16 cellular contexts compared by ENCODE assay signal in the genomic region with DNA sequence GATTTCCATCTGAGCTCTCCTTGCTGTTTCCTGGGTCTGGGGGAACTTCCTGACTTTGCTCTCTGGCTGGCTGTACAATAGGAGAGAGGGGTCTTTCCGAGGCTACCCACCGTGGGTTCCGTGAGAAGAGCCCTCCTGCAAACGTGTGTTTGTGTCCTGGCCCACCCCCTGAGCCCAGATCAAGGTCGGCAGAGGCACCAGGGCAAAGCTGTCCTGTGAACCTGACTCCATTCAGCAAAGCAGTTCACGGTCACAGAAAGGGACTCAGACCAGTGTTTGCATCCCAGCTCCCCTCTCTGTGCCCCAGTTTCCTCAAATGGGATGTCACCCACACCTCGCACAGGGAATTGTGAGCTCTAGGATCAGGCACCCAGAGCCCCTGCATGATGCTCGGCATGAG.
A peak's percentile ranks its signal among the peaks of the same experiment; 100 is the strongest.
DNase-seq lines count a peak whose midpoint lies in the region; ATAC-seq, FAIRE-seq and TF ChIP-seq lines count a peak whose summit lies in the region.
"Had no signal": no experiment of that assay in that cellular context is flagged by ENCODE, and none has a peak within 500 bp of the region (broad histone marks: within the 10 kb centered on the region; RNA-seq: fewer than 3 reads in every experiment).

No MANE protein-coding gene starts in this region.

- H2AK5ac ChIP-seq in H1 (ENCODE audit: low read depth, low read length): no peak overlapping the region
- H2AK5ac ChIP-seq in mesendoderm (ENCODE audit: low read length): no peak overlapping the region
- no peak overlapping the region for H2AK5ac ChIP-seq in neuronal stem cell (ENCODE audit: low read depth, low read length)

- no peaks in the 10 kb centered on the region for H3K36me3 Mint-ChIP-seq in type B pancreatic cell
- H3K36me3 Mint-ChIP-seq: CD4-positive, alpha-beta memory T cell had no signal

- H3K23me2 ChIP-seq in H1 (ENCODE audit: low read depth, low read length): no peaks in the 10 kb centered on the region

- POLR2A ChIA-PET in H1 (lab: Charles Lee; ENCODE audit: partially characterized antibody): interaction anchor here (0.5 kb wide), 1 partner anchor 594 kb away, joined by 4 read pairs; no protein-coding TSS in a partner anchor
- POLR2A ChIA-PET in OCI-LY7 (lab: Charles Lee): no interaction called here

- no peak for ATAC-seq in GM19328 (IDR thresholded peaks at IDR 0.05; ENCODE audit: unreplicated experiment)
- no peak for ATAC-seq in GM18520 (IDR thresholded peaks at IDR 0.05; ENCODE audit: unreplicated experiment)
- ATAC-seq: GM12878, HCT116 had no signal

- no peaks in the 10 kb centered on the region for H3K27me3 Mint-ChIP-seq in type B pancreatic cell

- H3K9me3 ChIP-seq in H1 (ENCODE audit: insufficient read depth in 2 of 2, low read depth in 1 of 2, low read length in 1 of 2) (peaks cover 2 to 3% of the 10 kb centered on the region in 2 experiments; a peak in 2 of 4 replicates), neuronal stem cell (replicated peaks in 1 of 2; ENCODE audit: control insufficient read depth in 2 of 2, insufficient read depth in 1 of 2, low read depth in 1 of 2, low read length in 2 of 2) (peaks cover 0 to 2% of the 10 kb centered on the region in 2 donors), OCI-LY7 (ENCODE audit: low read length) (no peaks in the 10 kb centered on the region)
- H3K9me3 ChIP-seq: Caco-2 had no signal

- H3K9me3 Mint-ChIP-seq in type B pancreatic cell: no peaks in the 10 kb centered on the region

- no peak for TF ChIP-seq POLR2A in H1 (IDR thresholded peaks at IDR 0.05; ENCODE audit: control extremely low read depth in 1 of 2, low read depth in 2 of 2, low read length in 2 of 2)

- 0 out of 2 replicates have a peak overlapping the region, but pooled peaks have one; percentile 6 for H2BK15ac ChIP-seq in H1 (ENCODE audit: low read length)
- H2BK15ac ChIP-seq in mesendoderm (replicated peaks; ENCODE audit: low read depth): no peak overlapping the region
- H2BK15ac ChIP-seq in neuronal stem cell (ENCODE audit: low read length): peak overlapping the region; percentile 30

- peaks cover 29% of the 10 kb centered on the region for H3K4me1 Mint-ChIP-seq in type B pancreatic cell (ENCODE audit: unreplicated experiment)
- H3K4me1 Mint-ChIP-seq: CD4-positive, alpha-beta memory T cell had no signal

- H3K27me3 ChIP-seq in H1 (replicated peaks in 1 of 4; ENCODE audit: control insufficient read depth in 3 of 4, extremely low read depth in 1 of 4, insufficient read depth in 3 of 4, low read length in 3 of 4) (no peaks in the 10 kb centered on the region), mesendoderm (ENCODE audit: insufficient read depth, low read length, poor library complexity) (no peaks in the 10 kb centered on the region), neuronal stem cell (ENCODE audit: control insufficient read depth in 3 of 3, insufficient read depth in 3 of 3, low read depth in 1 of 3, low read length in 3 of 3) (peaks cover 0 to 22% (median 0%) of the 10 kb centered on the region in 3 experiments)

- no peak for TF ChIP-seq RAD21 in H1 (IDR thresholded peaks at IDR 0.05 in 1 of 2, conservative IDR thresholded peaks at IDR 0.05 in 1 of 2; ENCODE audit: low read depth in 2 of 2, low read length in 2 of 2)

- H3K4me1 ChIP-seq in H1 (replicated peaks in 1 of 4; ENCODE audit: control insufficient read depth in 3 of 4, insufficient read depth in 4 of 4, low read length in 3 of 4): peaks cover 4 to 26% (median 15%) of the 10 kb centered on the region in 4 experiments
- peaks cover 7% of the 10 kb centered on the region for H3K4me1 ChIP-seq in mesendoderm (ENCODE audit: control insufficient read depth, low read depth, low read length)
- H3K4me1 ChIP-seq in neuronal stem cell (ENCODE audit: control insufficient read depth in 2 of 2, insufficient read depth in 1 of 2, low read depth in 1 of 2, low read length in 2 of 2): peaks cover 0 to 32% of the 10 kb centered on the region in 2 donors
- H3K4me1 ChIP-seq in OCI-LY7 (ENCODE audit: insufficient read depth, low read length, poor library complexity, severe bottlenecking): no peaks in the 10 kb centered on the region
- H3K4me1 ChIP-seq: Caco-2 had no signal

- H4K8ac ChIP-seq in H1 (ENCODE audit: extremely low read depth, insufficient read depth, low read length) (no peak overlapping the region), mesendoderm (ENCODE audit: low read depth, low read length) (no peak overlapping the region), neuronal stem cell (ENCODE audit: low read depth, low read length) (no peak overlapping the region)

- H4K5ac ChIP-seq in H1 (ENCODE audit: insufficient read length, low read depth, low read length): no peak overlapping the region
- no peak overlapping the region for H4K5ac ChIP-seq in mesendoderm (ENCODE audit: low read length)

- no TSS peak for BruUV-seq in OCI-LY7 (replicated peaks; lab: Mats Ljungman, UMichigan)

- H3K79me1 ChIP-seq in H1 (ENCODE audit: low read depth, low read length): no peaks in the 10 kb centered on the region
- H3K79me1 ChIP-seq in mesendoderm (ENCODE audit: low read length): no peaks in the 10 kb centered on the region
- no peaks in the 10 kb centered on the region for H3K79me1 ChIP-seq in neuronal stem cell (ENCODE audit: low read depth, low read length)

- H2BK20ac ChIP-seq in H1 (ENCODE audit: low read length): no peak overlapping the region

- no peak overlapping the region for H3K4me3 ChIP-seq in H1 (ENCODE audit: extremely low read depth in 1 of 4, insufficient read depth in 2 of 4, low read depth in 3 of 4, low read length in 4 of 4)
- H3K4me3 ChIP-seq in mesendoderm (ENCODE audit: low read length): no peak overlapping the region
- H3K4me3 ChIP-seq in neuronal stem cell (ENCODE audit: low read length in 2 of 2): no peak overlapping the region
- no peak overlapping the region for H3K4me3 ChIP-seq in OCI-LY7 (ENCODE audit: low read depth, low read length, poor library complexity, severe bottlenecking)
- H3K4me3 ChIP-seq: GM12878 had no signal

- H3K4ac ChIP-seq in H1 (replicated peaks; ENCODE audit: insufficient read length, low read depth, low read length) (no peak overlapping the region), mesendoderm (ENCODE audit: low read depth, low read length) (no peak overlapping the region), neuronal stem cell (ENCODE audit: low read length) (no peak overlapping the region)

- H4K91ac ChIP-seq in H1 (replicated peaks; ENCODE audit: insufficient read length, low read length) (no peak overlapping the region), neuronal stem cell (ENCODE audit: low read depth, low read length, poor library complexity) (no peak overlapping the region)

- H2BK12ac ChIP-seq in H1 (ENCODE audit: low read depth, low read length): no peak overlapping the region; the same call in 1 of the 2 replicates
- H2BK12ac ChIP-seq in neuronal stem cell (ENCODE audit: low read length): no peak overlapping the region

- H3K4me3 Mint-ChIP-seq in type B pancreatic cell: no peak overlapping the region

- intact Hi-C loops in OCI-LY7 (cut with micrococcal nuclease; ENCODE audit: unreplicated experiment): no loop called here

- TF ChIP-seq EP300 in H1 (IDR thresholded peaks at IDR 0.05; ENCODE audit: borderline replicate concordance in 1 of 2, low read depth in 2 of 2, low read length in 2 of 2): no peak

- H2BK5ac ChIP-seq in H1 (ENCODE audit: low read depth, low read length) (no peak overlapping the region), mesendoderm (ENCODE audit: low read length) (no peak overlapping the region), neuronal stem cell (ENCODE audit: low read length) (no peak overlapping the region)

- no peaks in the 10 kb centered on the region for H3K36me3 ChIP-seq in H1 (ENCODE audit: control insufficient read depth in 2 of 4, insufficient read depth in 4 of 4, low read length in 3 of 4)
- H3K36me3 ChIP-seq in mesendoderm (ENCODE audit: control insufficient read depth, insufficient read depth, low read length): no peaks in the 10 kb centered on the region
- no peaks in the 10 kb centered on the region for H3K36me3 ChIP-seq in neuronal stem cell (replicated peaks in 1 of 2; ENCODE audit: control insufficient read depth in 2 of 2, insufficient read depth in 2 of 2, low read length in 2 of 2)
- no peaks in the 10 kb centered on the region for H3K36me3 ChIP-seq in OCI-LY7 (ENCODE audit: insufficient read depth, low read length)

- CTCF ChIA-PET in H1 (lab: Charles Lee; ENCODE audit: partially characterized antibody): interaction anchor here (0.5 to 3.2 kb wide), 11 partner anchors 8 to 410 kb away, joined by 3 to 16 read pairs (median 3); a partner anchor contains a TSS
- CTCF ChIA-PET in OCI-LY7 (lab: Charles Lee; ENCODE audit: unreplicated experiment): no interaction called here

- H4K20me1 ChIP-seq in H1 (replicated peaks in 1 of 2; ENCODE audit: control insufficient read depth in 1 of 2, insufficient read depth in 2 of 2, low read length in 2 of 2): no peaks in the 10 kb centered on the region
- H4K20me1 ChIP-seq in OCI-LY7 (ENCODE audit: insufficient read depth, low read length): no peaks in the 10 kb centered on the region

- no peak for FAIRE-seq in H1 (lab: Jason Lieb, UNC)
- FAIRE-seq: G401.6, GM12878 had no signal

- H3K79me2 ChIP-seq in H1 (ENCODE audit: control insufficient read depth in 1 of 2, insufficient read depth in 2 of 2, low read length in 2 of 2) (no peaks in the 10 kb centered on the region), mesendoderm (ENCODE audit: control insufficient read depth, insufficient read depth, low read length) (no peaks in the 10 kb centered on the region), OCI-LY7 (ENCODE audit: insufficient read depth, low read depth, low read length) (no peaks in the 10 kb centered on the region)

- no peak overlapping the region for H3K23ac ChIP-seq in H1 (ENCODE audit: insufficient read length)
- no peak overlapping the region for H3K23ac ChIP-seq in mesendoderm (ENCODE audit: low read length)
- no peak overlapping the region for H3K23ac ChIP-seq in neuronal stem cell (ENCODE audit: low read depth, low read length, poor library complexity)

- TF ChIP-seq CTCF in H1 (IDR thresholded peaks at IDR 0.05; ENCODE audit: control extremely low read depth in 1 of 3, insufficient read depth in 1 of 3, low read depth in 1 of 3, low read length in 3 of 3) (no peak), type B pancreatic cell (conservative IDR thresholded peaks at IDR 0.05) (no peak), OCI-LY7 (conservative IDR thresholded peaks at IDR 0.05; ENCODE audit: low read length) (no peak)

- H3K9ac ChIP-seq in H1 (replicated peaks in 1 of 4; ENCODE audit: extremely low read depth in 1 of 4, low read depth in 3 of 4, low read length in 3 of 4) (no peak overlapping the region), mesendoderm (ENCODE audit: low read length) (peak overlapping the region; percentile 37), neuronal stem cell (ENCODE audit: low read depth, low read length, poor library complexity) (no peak overlapping the region)

- no peak overlapping the region for H3K27ac ChIP-seq in H1 (ENCODE audit: low read depth, low read length)
- H3K27ac ChIP-seq in mesendoderm (ENCODE audit: low read depth, low read length): no peak overlapping the region
- H3K27ac ChIP-seq in neuronal stem cell (replicated peaks; ENCODE audit: low read length): no peak overlapping the region
- no peak overlapping the region for H3K27ac ChIP-seq in OCI-LY7 (ENCODE audit: low read depth, low read length, poor library complexity, severe bottlenecking)

- no peak for DNase-seq in H1 (ENCODE audit: low read depth in 1 of 2, low spot score in 2 of 2)
- DNase-seq in mesendoderm: no peak
- no peak for DNase-seq in neuronal stem cell (ENCODE audit: low spot score)
- DNase-seq in type B pancreatic cell (ENCODE audit: extremely low spot score, unreplicated experiment): no peak
- DNase-seq in OCI-LY7 (ENCODE audit: low spot score): no peak
- DNase-seq: C1 segment of cervical spinal cord; Caco-2; CD4-positive, alpha-beta memory T cell; DMS153; DND-41; GOT3 had no signal

- H3K18ac ChIP-seq in H1 (ENCODE audit: extremely low read depth, low read length) (no peak overlapping the region), mesendoderm (ENCODE audit: low read length) (no peak overlapping the region), neuronal stem cell (ENCODE audit: low read length) (peak overlapping the region; percentile 32)

- no peak overlapping the region for H3K56ac ChIP-seq in H1 (replicated peaks; ENCODE audit: insufficient read length, low read depth, low read length)
- H3K56ac ChIP-seq in mesendoderm (ENCODE audit: low read length): no peak overlapping the region

- H3K9me2 ChIP-seq in OCI-LY7 (ENCODE audit: insufficient read depth, low read length): no peaks in the 10 kb centered on the region

- 75% methylated on average over 8 of the region's 8 CpGs; no CpG with 5 or more reads in 1 of the 2 experiments for WGBS in H1 (ENCODE audit: extremely low coverage in 1 of 2, insufficient coverage in 1 of 2, insufficient read length in 1 of 2, insufficient replicate concordance in 2 of 2, low coverage in 1 of 2, low lambda C conversion rate in 2 of 2, missing lambda C conversion rate in 1 of 2), 2 experiments
- WGBS in mesendoderm (ENCODE audit: extremely low coverage, insufficient coverage, low lambda C conversion rate): no CpG with 5 or more reads among the region's 8 CpGs
- WGBS in neuronal stem cell (ENCODE audit: extremely low coverage in 2 of 2, insufficient read length in 2 of 2, insufficient replicate concordance in 1 of 2), 2 donors: no CpG with 5 or more reads among the region's 8 CpGs

- peak overlapping the region; percentile 78 for H3K27ac Mint-ChIP-seq in type B pancreatic cell
- H3K27ac Mint-ChIP-seq: CD4-positive, alpha-beta memory T cell had no signal

- peak overlapping the region in 1 of 2 experiments; percentile 1; a peak in 1 of 4 replicates for H3K4me2 ChIP-seq in H1 (ENCODE audit: insufficient read depth in 1 of 2, low read depth in 2 of 2, low read length in 2 of 2)
- H3K4me2 ChIP-seq in mesendoderm (ENCODE audit: low read length): no peak overlapping the region
- H3K4me2 ChIP-seq in neuronal stem cell (ENCODE audit: insufficient read depth, low read length, poor library complexity, severe bottlenecking): no peak overlapping the region
- no peak overlapping the region for H3K4me2 ChIP-seq in OCI-LY7 (ENCODE audit: low read length)

- no peak overlapping the region for H2AFZ ChIP-seq in H1 (ENCODE audit: low read length)
- H2AFZ ChIP-seq in neuronal stem cell (ENCODE audit: low read length): no peak overlapping the region
- H2AFZ ChIP-seq in OCI-LY7 (ENCODE audit: low read length): no peak overlapping the region

- H3K14ac ChIP-seq in H1 (ENCODE audit: insufficient read length) (no peak overlapping the region), neuronal stem cell (ENCODE audit: low read length) (no peak overlapping the region)

- H2BK120ac ChIP-seq in H1 (replicated peaks; ENCODE audit: low read depth, low read length) (no peak overlapping the region), mesendoderm (ENCODE audit: low read depth, low read length) (no peak overlapping the region), neuronal stem cell (ENCODE audit: low read depth, low read length) (no peak overlapping the region)
